Comparison of ENCODE assay signal across 8 cellular contexts in genomic region chr7:44377681-44378421, GRCh38. TPM values are rescaled to one million over a fixed set of nuclear protein-coding genes. Genes with fewer than 3 reads are reported as not detected.
DNase-seq lines count a peak whose midpoint lies in the region; ATAC-seq and TF ChIP-seq lines count a peak whose summit lies in the region.

No MANE protein-coding gene starts in this region.

- DNase-seq in Calu3 (no peak), adipocyte (ENCODE audit: low read depth) (no peak), NCI-H1930 (lab: John Stamatoyannopoulos, UW) (no peak), natural killer cell (no peak), KBM-7 (no peak), ascending aorta (ENCODE audit: low spot score in 2 of 2) (no peak)

- peaks cover 42% of the 10 kb centered on the region for H3K4me1 Mint-ChIP-seq in Calu3 (ENCODE audit: low read depth, unreplicated experiment)
- peaks cover 4 to 27% of the 10 kb centered on the region in 2 donors for H3K4me1 Mint-ChIP-seq in natural killer cell

- H3K4me3 ChIP-seq in adipocyte (ENCODE audit: low read length): no peak overlapping the region
- H3K4me3 ChIP-seq in ascending aorta: no peak overlapping the region

- intact Hi-C loops in Calu3 (cut with micrococcal nuclease; ENCODE audit: unreplicated experiment) (loop anchor here (10.0 kb wide), 1 partner anchor 133 kb away; no protein-coding TSS in a partner anchor), natural killer cell (cut with micrococcal nuclease) (no loop called here), ascending aorta (cut with DNase I) (no loop called here)

- no peaks in the 10 kb centered on the region for H3K27me3 ChIP-seq in adipocyte (replicated peaks; ENCODE audit: control insufficient read depth, insufficient read depth, low read length)
- H3K27me3 ChIP-seq in ascending aorta: no peaks in the 10 kb centered on the region

- TF ChIP-seq CTCF in Calu3 (IDR thresholded peaks at IDR 0.05; ENCODE audit: unreplicated experiment) (no peak), natural killer cell (IDR thresholded peaks at IDR 0.05) (no peak), ascending aorta (IDR thresholded peaks at IDR 0.05) (no peak)

- in situ Hi-C loops in KBM-7 (cut with MboI; ENCODE audit: low pct_unique_long_range_greater_than_20kb, low sequenced_read_pairs): no loop called here

- H3K9me3 Mint-ChIP-seq in Calu3 (ENCODE audit: low read depth, unreplicated experiment) (no peaks in the 10 kb centered on the region), natural killer cell (no peaks in the 10 kb centered on the region)

- no peak overlapping the region for H3K4me3 Mint-ChIP-seq in Calu3 (ENCODE audit: low read depth, unreplicated experiment)
- H3K4me3 Mint-ChIP-seq in natural killer cell: no peak overlapping the region

- no peaks in the 10 kb centered on the region for H3K36me3 ChIP-seq in adipocyte (ENCODE audit: control insufficient read depth, insufficient read depth, low read length, severe bottlenecking)
- no peaks in the 10 kb centered on the region for H3K36me3 ChIP-seq in ascending aorta

- peak overlapping the region; percentile 38 for H3K9ac ChIP-seq in adipocyte (ENCODE audit: low read length)

- H3K27me3 Mint-ChIP-seq in Calu3 (ENCODE audit: unreplicated experiment) (no peaks in the 10 kb centered on the region), natural killer cell (ENCODE audit: low read depth in 2 of 2) (no peaks in the 10 kb centered on the region)

- H3K9me3 ChIP-seq in adipocyte (ENCODE audit: control insufficient read depth, low read length): no peaks in the 10 kb centered on the region
- no peaks in the 10 kb centered on the region for H3K9me3 ChIP-seq in ascending aorta

- H3K27ac Mint-ChIP-seq in Calu3 (ENCODE audit: unreplicated experiment) (peak overlapping the region; percentile 40), natural killer cell (no peak overlapping the region)

- peaks cover 59% of the 10 kb centered on the region for H3K4me1 ChIP-seq in adipocyte (ENCODE audit: control insufficient read depth, insufficient read depth, low read length)
- peaks cover 6 to 7% of the 10 kb centered on the region in 2 donors for H3K4me1 ChIP-seq in ascending aorta

- H3K36me3 Mint-ChIP-seq in Calu3 (ENCODE audit: insufficient read depth, unreplicated experiment): peaks cover 59% of the 10 kb centered on the region
- H3K36me3 Mint-ChIP-seq in natural killer cell: no peaks in the 10 kb centered on the region

- peak; percentile 63 for ATAC-seq in GM19324 (IDR thresholded peaks at IDR 0.05; ENCODE audit: low FRiP score, unreplicated experiment)
- peak; percentile 65 for ATAC-seq in HG03045 (IDR thresholded peaks at IDR 0.05; ENCODE audit: unreplicated experiment)
- ATAC-seq in natural killer cell: no peak

- no TSS peak for BruUV-seq in Calu3 (replicated peaks; lab: Mats Ljungman, UMichigan)

- CTCF ChIA-PET in Calu3 (lab: Charles Lee): interaction anchor here (0.6 to 1.5 kb wide), 3 partner anchors 83 to 157 kb away, joined by 3 to 7 read pairs (median 4); no protein-coding TSS in a partner anchor

- no peak overlapping the region for H3K27ac ChIP-seq in ascending aorta

RNA-seq across cellular contexts. Expression of gene CAMK2B, which starts 52.5 kb away (rescaled TPM):
- 0.12 TPM in 1 of 2 replicates, not detected in the other for total RNA-seq in Calu3 (2022)
- under 1 TPM in 1 of 3 donors, not detected in 2; 0.70 TPM for total RNA-seq in natural killer cell
- total RNA-seq in ascending aorta: 3.2 TPM

Comparison
In these comparisons a context has a peak if more than half of its experiments do, and no peak if none do; other contexts are left out.
1. ATAC-seq: peak in GM19324 (single experiment) and HG03045 (single experiment); none in natural killer cell (0 of 3).